25 cellular contexts compared by ENCODE assay signal in genomic region chr17:50754521-50754920, GRCh38. TPM values are rescaled to one million over a fixed set of nuclear protein-coding genes. Genes with fewer than 3 reads are reported as not detected.
"Had no signal": no experiment of that assay in that cellular context is flagged by ENCODE, and none has a peak within 500 bp of the region (broad histone marks: within the 10 kb centered on the region; RNA-seq: fewer than 3 reads in every experiment).

No MANE protein-coding gene starts in this region.

- H3K27ac Mint-ChIP-seq: activated naive CD4-positive, alpha-beta T cell treated with anti-CD3 and anti-CD28 coated beads, Interleukin-2, amount 10 ng/mL, durations not matched to agents 7 days and 5 days had no signal

- H3K27ac ChIP-seq: esophagus muscularis mucosa, left lung, lower lobe of right lung, neutrophil, ovary, prostate gland, testis, transverse colon had no signal

- H3K9me3 Mint-ChIP-seq: activated CD4-positive, alpha-beta memory T cell treated with anti-CD3 and anti-CD28 coated beads for 36 hours; activated naive CD4-positive, alpha-beta T cell treated with anti-CD3 and anti-CD28 coated beads, Interleukin-2, amount 10 ng/mL, durations not matched to agents 7 days and 5 days; nephron had no signal

- ATAC-seq: left lung; lower lobe of right lung; stimulated activated naive CD8-positive, alpha-beta T cell treated with anti-CD3 and anti-CD28 coated beads, Interleukin-15, Interleukin-2, amounts not matched to agents 100 U/mL and 50 U/mL, for 24 hours had no signal

- H3K36me3 ChIP-seq: ovary, prostate gland had no signal

- H3K4me3 Mint-ChIP-seq: activated CD4-positive, alpha-beta memory T cell treated with anti-CD3 and anti-CD28 coated beads for 36 hours; activated naive CD4-positive, alpha-beta T cell treated with anti-CD3 and anti-CD28 coated beads, Interleukin-2, amount 10 ng/mL, durations not matched to agents 7 days and 5 days; nephron had no signal

- H3K4me1 Mint-ChIP-seq: activated naive CD4-positive, alpha-beta T cell treated with anti-CD3 and anti-CD28 coated beads, Interleukin-2, amount 10 ng/mL, durations not matched to agents 7 days and 5 days had no signal

- DNase-seq: activated CD4-positive, alpha-beta memory T cell treated with anti-CD3 and anti-CD28 coated beads for 36 hours; activated CD4-positive, alpha-beta T cell treated with anti-CD3 and anti-CD28 coated beads for 4 hours; activated effector memory CD4-positive, alpha-beta T cell treated with Interleukin-2 at 50 U/mL for 16 hours; activated naive CD4-positive, alpha-beta T cell treated with anti-CD3 and anti-CD28 coated beads, Interleukin-2, amount 10 ng/mL, durations not matched to agents 7 days and 5 days; activated T-cell treated with anti-CD3 and anti-CD28 coated beads, Interleukin-2, amount 50 U/mL, for 48 hours; amygdala; central memory CD4-positive, alpha-beta T cell; foreskin melanocyte; kidney glomerular epithelial cell; left lung; lower lobe of right lung; mesendoderm; ovary; retina; stimulated activated CD4-positive, alpha-beta T cell treated with anti-CD3 and anti-CD28 coated beads, Interleukin-2, amount 100 ng/mL, for 24 hours; stimulated activated naive CD8-positive, alpha-beta T cell treated with anti-CD3 and anti-CD28 coated beads, Interleukin-15, Interleukin-2, amounts not matched to agents 100 U/mL and 50 U/mL, for 24 hours; T-helper 1 cell; testis; transverse colon had no signal

- H3K9me3 ChIP-seq: esophagus muscularis mucosa, left lung, lower lobe of right lung, neutrophil, ovary, prostate gland, testis, transverse colon had no signal

- H3K4me3 ChIP-seq: esophagus muscularis mucosa, left lung, lower lobe of right lung, ovary, prostate gland, smooth muscle cell, testis, transverse colon had no signal

- H3K27me3 ChIP-seq: esophagus muscularis mucosa, left lung, neutrophil, ovary, testis, transverse colon had no signal

- H3K4me1 ChIP-seq: left lung, lower lobe of right lung, prostate gland, transverse colon had no signal

- H3K27me3 Mint-ChIP-seq: activated CD4-positive, alpha-beta memory T cell treated with anti-CD3 and anti-CD28 coated beads for 36 hours; activated naive CD4-positive, alpha-beta T cell treated with anti-CD3 and anti-CD28 coated beads, Interleukin-2, amount 10 ng/mL, durations not matched to agents 7 days and 5 days had no signal

RNA-seq across cellular contexts. Expression of gene ANKRD40CL, which starts 12.8 kb away (rescaled TPM):
- total RNA-seq: activated CD4-positive, alpha-beta memory T cell treated with anti-CD3 and anti-CD28 coated beads for 36 hours; left lung; lower lobe of right lung; ovary; prostate gland; smooth muscle cell; testis; urinary bladder had no signal
- polyA plus RNA-seq: ovary, smooth muscle cell, urinary bladder had no signal
